18 cellular contexts compared by ENCODE assay signal in genomic region chr16:10081201-10081940, GRCh38.
A peak's percentile ranks its signal among the peaks of the same experiment; 100 is the strongest.
DNase-seq lines count a peak whose midpoint lies in the region; ATAC-seq and TF ChIP-seq lines count a peak whose summit lies in the region.
"Had no signal": no experiment of that assay in that cellular context is flagged by ENCODE, and none has a peak within 500 bp of the region (broad histone marks: within the 10 kb centered on the region; RNA-seq: fewer than 3 reads in every experiment).

No MANE protein-coding gene starts in this region.

- H3K36me3 Mint-ChIP-seq in nephron progenitor cell (ENCODE audit: low read depth): no peaks in the 10 kb centered on the region
- peaks cover 4% of the 10 kb centered on the region for H3K36me3 Mint-ChIP-seq in type B pancreatic cell
- H3K36me3 Mint-ChIP-seq: T-cell had no signal

- H3K4me3 Mint-ChIP-seq in nephron progenitor cell (no peak overlapping the region), type B pancreatic cell (no peak overlapping the region)
- H3K4me3 Mint-ChIP-seq: activated CD4-positive, alpha-beta T cell treated with anti-CD3 and anti-CD28 coated beads, Interleukin-2, amount 10 ng/mL, durations not matched to agents 7 days and 5 days; activated naive CD8-positive, alpha-beta T cell treated with anti-CD3 and anti-CD28 coated beads, Interleukin-2, amount 50 U/mL, for 24 hours; GM23338; T-cell had no signal

- H3K4me1 Mint-ChIP-seq in nephron progenitor cell (peaks cover 18% of the 10 kb centered on the region), type B pancreatic cell (ENCODE audit: unreplicated experiment) (peaks cover 20% of the 10 kb centered on the region)
- H3K4me1 Mint-ChIP-seq: activated CD4-positive, alpha-beta T cell treated with anti-CD3 and anti-CD28 coated beads, Interleukin-2, amount 10 ng/mL, durations not matched to agents 7 days and 5 days; activated naive CD8-positive, alpha-beta T cell treated with anti-CD3 and anti-CD28 coated beads, Interleukin-2, amount 50 U/mL, for 24 hours; T-cell had no signal

- TF ChIP-seq CTCF in nephron progenitor cell (IDR thresholded peaks at IDR 0.05) (no peak), type B pancreatic cell (conservative IDR thresholded peaks at IDR 0.05) (no peak)

- no peak for ATAC-seq in GM21526 (IDR thresholded peaks at IDR 0.05; ENCODE audit: low FRiP score, unreplicated experiment)
- no peak for ATAC-seq in GM19467 (IDR thresholded peaks at IDR 0.05; ENCODE audit: unreplicated experiment)
- no peak for ATAC-seq in HG02981 (IDR thresholded peaks at IDR 0.05; ENCODE audit: unreplicated experiment)
- ATAC-seq: activated naive CD8-positive, alpha-beta T cell treated with anti-CD3 and anti-CD28 coated beads, Interleukin-2, amount 50 U/mL, for 24 hours; GM23338; T-cell had no signal

- H3K27me3 Mint-ChIP-seq in nephron progenitor cell (ENCODE audit: low read depth, poor library complexity): peaks cover 5% of the 10 kb centered on the region
- peaks cover 29% of the 10 kb centered on the region for H3K27me3 Mint-ChIP-seq in type B pancreatic cell
- H3K27me3 Mint-ChIP-seq: activated CD4-positive, alpha-beta T cell treated with anti-CD3 and anti-CD28 coated beads, Interleukin-2, amount 10 ng/mL, durations not matched to agents 7 days and 5 days had no signal

- peak overlapping the region; percentile 60 for H3K27ac Mint-ChIP-seq in nephron progenitor cell
- peak overlapping the region; percentile 8 for H3K27ac Mint-ChIP-seq in type B pancreatic cell
- H3K27ac Mint-ChIP-seq: activated CD4-positive, alpha-beta T cell treated with anti-CD3 and anti-CD28 coated beads, Interleukin-2, amount 10 ng/mL, durations not matched to agents 7 days and 5 days; activated naive CD8-positive, alpha-beta T cell treated with anti-CD3 and anti-CD28 coated beads, Interleukin-2, amount 50 U/mL, for 24 hours; GM23338; T-cell had no signal

- H3K9me3 Mint-ChIP-seq in nephron progenitor cell (peaks cover 3% of the 10 kb centered on the region), type B pancreatic cell (no peaks in the 10 kb centered on the region)
- H3K9me3 Mint-ChIP-seq: activated CD4-positive, alpha-beta T cell treated with anti-CD3 and anti-CD28 coated beads, Interleukin-2, amount 10 ng/mL, durations not matched to agents 7 days and 5 days; activated naive CD8-positive, alpha-beta T cell treated with anti-CD3 and anti-CD28 coated beads, Interleukin-2, amount 50 U/mL, for 24 hours; GM23338 had no signal

- DNase-seq in NCI-H82 (lab: John Stamatoyannopoulos, UW) (peak; percentile 9), NCI-H82 treated with DMSO at 0.1 percent for 48 hours (lab: John Stamatoyannopoulos, UW; ENCODE audit: unreplicated experiment) (no peak), cerebellar cortex (ENCODE audit: low spot score) (peak; percentile 74), nephron progenitor cell (no peak), type B pancreatic cell (ENCODE audit: extremely low spot score, unreplicated experiment) (no peak)
- DNase-seq: activated CD4-positive, alpha-beta T cell treated with anti-CD3 and anti-CD28 coated beads, Interleukin-2, amount 10 ng/mL, durations not matched to agents 7 days and 5 days; activated CD8-positive, alpha-beta memory T cell treated with anti-CD3 and anti-CD28 coated beads, Interleukin-2, amount 50 U/mL, for 4 hours; activated naive CD8-positive, alpha-beta T cell treated with anti-CD3 and anti-CD28 coated beads, Interleukin-2, amount 50 U/mL, for 24 hours; BE2C; NCI-H1048; NCI-H2081; NCI-H524; SHP77; T-cell had no signal

Comparison
In these comparisons a context has a peak if more than half of its experiments do, and no peak if none do; other contexts are left out.
1. DNase-seq: peak in NCI-H82 (single experiment) and cerebellar cortex (single experiment); none in NCI-H82 treated with DMSO at 0.1 percent for 48 hours (single experiment), nephron progenitor cell (single experiment) and type B pancreatic cell (single experiment).